16 cellular contexts compared by ENCODE assay signal in the genomic region with DNA sequence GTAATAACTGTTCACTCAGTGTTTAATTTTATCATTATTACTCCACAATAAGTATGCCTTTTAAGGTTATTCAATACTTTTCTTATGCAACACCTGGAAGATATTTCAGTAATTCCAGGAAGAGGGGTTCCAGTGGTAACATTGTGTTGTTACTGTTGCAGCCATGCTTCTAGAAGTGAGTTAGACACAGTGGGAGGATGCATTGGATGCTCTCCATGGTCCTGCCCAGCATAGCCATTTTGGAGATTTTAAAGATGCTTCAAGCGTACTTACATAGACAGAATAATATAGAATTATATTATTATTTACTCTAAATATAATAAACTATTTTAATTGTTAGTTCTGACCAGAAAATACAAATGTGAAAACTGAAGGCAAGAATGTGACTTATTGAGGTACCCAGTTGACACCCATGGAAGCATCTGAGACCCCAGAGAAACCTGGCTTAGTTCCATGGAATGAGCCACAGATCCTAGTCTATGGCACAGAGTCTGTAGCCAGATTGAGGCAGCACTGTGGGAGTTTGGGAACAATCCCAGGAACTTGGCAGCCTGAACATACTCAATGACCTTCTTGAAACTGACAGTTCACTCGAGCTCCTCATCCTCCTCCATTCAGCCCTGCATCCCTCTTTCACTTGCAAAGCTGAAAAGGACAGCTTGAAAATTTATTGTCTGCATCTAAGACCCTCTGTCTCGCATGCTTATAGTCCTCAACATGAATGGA.
DNase-seq lines count a peak whose midpoint lies in the region; ATAC-seq and TF ChIP-seq lines count a peak whose summit lies in the region.
"Had no signal": no experiment of that assay in that cellular context is flagged by ENCODE, and none has a peak within 500 bp of the region (broad histone marks: within the 10 kb centered on the region; RNA-seq: fewer than 3 reads in every experiment).

No MANE protein-coding gene starts in this region.

- peaks cover 56% of the 10 kb centered on the region for H3K9me3 Mint-ChIP-seq in GM23338
- no peaks in the 10 kb centered on the region for H3K9me3 Mint-ChIP-seq in nephron progenitor cell
- H3K9me3 Mint-ChIP-seq: CD4-positive, alpha-beta memory T cell had no signal

- H3K79me2 ChIP-seq in GM23338 (replicated peaks; ENCODE audit: insufficient read depth) = no peaks in the 10 kb centered on the region
- H3K79me2 ChIP-seq in PC-9 (ENCODE audit: low read depth) = no peaks in the 10 kb centered on the region

- H3K27ac ChIP-seq in GM23338 (ENCODE audit: low read depth) = no peak overlapping the region
- H3K27ac ChIP-seq in PC-9 = no peak overlapping the region
- H3K27ac ChIP-seq: SJCRH30 had no signal

- H3K36me3 ChIP-seq in GM23338 (ENCODE audit: insufficient read depth) (peaks cover 4% of the 10 kb centered on the region; the same call in 1 of the 2 replicates), PC-9 (ENCODE audit: low read depth) (no peaks in the 10 kb centered on the region)
- H3K36me3 ChIP-seq: HAP-1, SJCRH30 had no signal

- no peaks in the 10 kb centered on the region for H3K9me3 ChIP-seq in PC-9 (ENCODE audit: insufficient read depth, low read depth)
- H3K9me3 ChIP-seq: HAP-1, SJCRH30 had no signal

- H3K4me1 Mint-ChIP-seq in GM23338 (no peaks in the 10 kb centered on the region), nephron progenitor cell (no peaks in the 10 kb centered on the region)
- H3K4me1 Mint-ChIP-seq: CD4-positive, alpha-beta memory T cell had no signal

- POLR2A ChIA-PET in PC-9 (lab: Charles Lee; ENCODE audit: unreplicated experiment) = no interaction called here

- CTCF ChIA-PET in PC-9 (lab: Charles Lee) = interaction anchor here (0.7 kb wide), 1 partner anchor 1313 kb away, joined by 3 read pairs; no protein-coding TSS in a partner anchor

- H3F3A ChIP-seq in GM23338 (replicated peaks; ENCODE audit: low read depth) (no peaks in the 10 kb centered on the region), PC-9 (ENCODE audit: insufficient read depth, low read depth) (no peaks in the 10 kb centered on the region)

- no TSS peak for BruUV-seq in PC-9 (replicated peaks; lab: Mats Ljungman, UMichigan)

- H3K27ac Mint-ChIP-seq in GM23338 (no peak overlapping the region), nephron progenitor cell (no peak overlapping the region)
- H3K27ac Mint-ChIP-seq: CD4-positive, alpha-beta memory T cell had no signal

- no peaks in the 10 kb centered on the region for H3K27me3 ChIP-seq in GM23338 (ENCODE audit: insufficient read depth)
- H3K27me3 ChIP-seq in PC-9 (ENCODE audit: insufficient read depth, low read depth) = no peaks in the 10 kb centered on the region; the same call in 1 of the 2 replicates
- H3K27me3 ChIP-seq: SJCRH30 had no signal

- ATAC-seq in GM23338 = no peak

- no peak for TF ChIP-seq CTCF in GM23338 (conservative IDR thresholded peaks at IDR 0.05; ENCODE audit: low read depth in 2 of 2)
- no peak for TF ChIP-seq CTCF in NB4 (IDR thresholded peaks at IDR 0.05; ENCODE audit: low read depth, low read length)
- no peak for TF ChIP-seq CTCF in nephron progenitor cell (IDR thresholded peaks at IDR 0.05)
- TF ChIP-seq CTCF in PC-9 (conservative IDR thresholded peaks at IDR 0.05) = no peak

- H3K4me3 ChIP-seq in GM23338 (no peak overlapping the region), NB4 (ENCODE audit: low read depth, low read length) (no peak overlapping the region), PC-9 (no peak overlapping the region)
- H3K4me3 ChIP-seq: HAP-1, SJCRH30 had no signal

- no peak overlapping the region for H2AFZ ChIP-seq in GM23338
- H2AFZ ChIP-seq in PC-9 = no peak overlapping the region

- intact Hi-C loops in PC-9 (cut with micrococcal nuclease; ENCODE audit: unreplicated experiment) = no loop called here

- H3K9me2 ChIP-seq in GM23338 (ENCODE audit: insufficient read depth) (no peaks in the 10 kb centered on the region), PC-9 (ENCODE audit: insufficient read depth) (no peaks in the 10 kb centered on the region)

- peaks cover 2% of the 10 kb centered on the region for H3K27me3 Mint-ChIP-seq in GM23338 (ENCODE audit: insufficient read depth, low read depth, poor library complexity)
- peaks cover 6% of the 10 kb centered on the region for H3K27me3 Mint-ChIP-seq in nephron progenitor cell (ENCODE audit: low read depth, poor library complexity)

- H3K4me2 ChIP-seq in GM23338 (no peak overlapping the region), PC-9 (no peak overlapping the region)

- TF ChIP-seq POLR2A in NB4 (IDR thresholded peaks at IDR 0.05; ENCODE audit: extremely low read depth, insufficient read length) (no peak), erythroblast (IDR thresholded peaks at IDR 0.05; ENCODE audit: low read length) (no peak)

- no peak overlapping the region for H3K4me3 Mint-ChIP-seq in GM23338
- no peak overlapping the region for H3K4me3 Mint-ChIP-seq in nephron progenitor cell
- H3K4me3 Mint-ChIP-seq: CD4-positive, alpha-beta memory T cell had no signal

- peaks cover 5% of the 10 kb centered on the region; the same call in 1 of the 2 replicates for H3K4me1 ChIP-seq in GM23338 (ENCODE audit: insufficient read depth)
- H3K4me1 ChIP-seq in PC-9 (replicated peaks; ENCODE audit: insufficient read depth) = no peaks in the 10 kb centered on the region
- H3K4me1 ChIP-seq: HAP-1, SJCRH30 had no signal

- H3K36me3 Mint-ChIP-seq in GM23338 (ENCODE audit: low read depth) (no peaks in the 10 kb centered on the region; the same call in 2 of the 3 replicates), nephron progenitor cell (ENCODE audit: low read depth) (no peaks in the 10 kb centered on the region)
- H3K36me3 Mint-ChIP-seq: CD4-positive, alpha-beta memory T cell had no signal

- DNase-seq in GM23338 (ENCODE audit: low spot score) (peak; percentile 16), NB4 (ENCODE audit: low read depth) (peak; percentile 6), cerebellum (ENCODE audit: low spot score) (peak; percentile 50), nephron progenitor cell (peak; percentile 18), PC-9 (no peak), erythroblast (lab: John Stamatoyannopoulos, UW) (no peak), NCI-H1417 (lab: John Stamatoyannopoulos, UW) (no peak)
- DNase-seq: Calu3; CD4-positive, alpha-beta memory T cell; DMS53; MM.1S; NCI-H1105; NCI-H187; NCI-H69 had no signal

- no peaks in the 10 kb centered on the region for H4K20me1 ChIP-seq in GM23338 (replicated peaks; ENCODE audit: insufficient read depth)
- no peaks in the 10 kb centered on the region for H4K20me1 ChIP-seq in PC-9 (ENCODE audit: insufficient read depth)

TF ChIP-seq in GM23338, 12 proteins besides CTCF, POLR2A, EP300 and RAD21 (continues in another document):
- TF ChIP-seq STAT1 (IDR thresholded peaks at IDR 0.05; ENCODE audit: unreplicated experiment) (no peak), REST (IDR thresholded peaks at IDR 0.05; ENCODE audit: unreplicated experiment) (peak; percentile 71), EZH2 (IDR thresholded peaks at IDR 0.05; ENCODE audit: low read depth, unreplicated experiment) (no peak), CREB1 (CRISPR knock-in tag; IDR thresholded peaks at IDR 0.05; ENCODE audit: low read depth) (no peak)

Comparison
In these comparisons a context has a peak if more than half of its experiments do, and no peak if none do; other contexts are left out.
1. DNase-seq: peak in GM23338 (single experiment), NB4 (single experiment), cerebellum (single experiment) and nephron progenitor cell (single experiment); none in PC-9 (0 of 2), erythroblast (0 of 2) and NCI-H1417 (0 of 3).